ENCODE assay signal across 21 cellular contexts in the genomic region with DNA sequence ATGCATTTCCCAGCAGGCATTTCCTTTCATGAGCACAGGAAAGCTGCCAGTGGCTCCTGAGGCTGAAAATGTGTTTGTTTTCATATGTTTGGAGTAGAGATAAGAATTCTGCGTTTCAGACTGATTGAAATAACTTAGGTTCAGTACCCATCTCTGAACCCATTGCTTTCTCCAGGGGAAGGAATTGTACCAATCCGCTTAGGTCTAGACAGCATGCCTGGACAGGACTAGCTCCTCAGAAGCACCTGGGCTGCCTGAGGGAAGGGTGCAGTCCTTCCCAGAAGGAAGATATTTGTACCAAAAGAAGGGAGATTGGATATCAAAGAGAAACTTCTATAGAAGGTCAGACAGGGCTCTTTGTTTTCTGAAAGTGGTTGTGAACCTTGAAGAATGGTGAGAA.
"Had no signal": no experiment of that assay in that cellular context is flagged by ENCODE, and none has a peak within 500 bp of the region (broad histone marks: within the 10 kb centered on the region; RNA-seq: fewer than 3 reads in every experiment).

No MANE protein-coding gene starts in this region.

- H3K27me3 ChIP-seq: gastrocnemius medialis, right lobe of liver, transverse colon had no signal

- H3K36me3 ChIP-seq: gastrocnemius medialis, left ventricle myocardium inferior, lower lobe of right lung, prostate gland, right lobe of liver, thoracic aorta, transverse colon had no signal

- H3K4me1 Mint-ChIP-seq: immature natural killer cell; naive thymus-derived CD4-positive, alpha-beta T cell; stimulated activated memory B cell treated with anti-CD40 and anti-IgM and Interleukin-4, amounts not matched to agents 10 μg/mL and 1 μg/mL and 100 μg/mL, for 72 hours; stimulated activated naive CD8-positive, alpha-beta T cell treated with anti-CD3 and anti-CD28 coated beads, Interleukin-15, amount 100 ng/mL, for 72 hours had no signal

- H3K79me2 ChIP-seq: parathyroid adenoma had no signal

- H3K4me3 ChIP-seq: gastrocnemius medialis, left ventricle myocardium inferior, lower lobe of right lung, prostate gland, right lobe of liver, thoracic aorta, transverse colon had no signal

- H2AFZ ChIP-seq: parathyroid adenoma had no signal

- ATAC-seq: effector memory CD8-positive, alpha-beta T cell; gastrocnemius medialis; left cardiac atrium; lower lobe of right lung; naive thymus-derived CD4-positive, alpha-beta T cell; right lobe of liver; stimulated activated memory B cell treated with anti-CD40 and anti-IgM and Interleukin-4, amounts not matched to agents 10 μg/mL and 1 μg/mL and 100 μg/mL, for 72 hours; stimulated activated naive CD8-positive, alpha-beta T cell treated with anti-CD3 and anti-CD28 coated beads, Interleukin-15, amount 100 ng/mL, for 72 hours had no signal

- H3K4me1 ChIP-seq: gastrocnemius medialis, left ventricle myocardium inferior, lower lobe of right lung, prostate gland, right lobe of liver, transverse colon had no signal

- H3K9me3 ChIP-seq: gastrocnemius medialis, left ventricle myocardium inferior, lower lobe of right lung, prostate gland, right lobe of liver, thoracic aorta, transverse colon had no signal

- H3K36me3 Mint-ChIP-seq: immature natural killer cell; naive thymus-derived CD4-positive, alpha-beta T cell; stimulated activated memory B cell treated with anti-CD40 and anti-IgM and Interleukin-4, amounts not matched to agents 10 μg/mL and 1 μg/mL and 100 μg/mL, for 72 hours had no signal

- H3K9me3 Mint-ChIP-seq: stimulated activated memory B cell treated with anti-CD40 and anti-IgM and Interleukin-4, amounts not matched to agents 10 μg/mL and 1 μg/mL and 100 μg/mL, for 72 hours had no signal

- DNase-seq: effector memory CD8-positive, alpha-beta T cell; erythroblast; gastrocnemius medialis; glutamatergic neuron; immature natural killer cell; kidney; left cardiac atrium; left ventricle myocardium inferior; lower lobe of right lung; naive thymus-derived CD4-positive, alpha-beta T cell; nephron progenitor cell; retina; right lobe of liver; stimulated activated CD4-positive, alpha-beta T cell treated with anti-CD3 and anti-CD28 coated beads, Interleukin-4, amount 100 ng/mL, for 1 hour; stimulated activated naive CD8-positive, alpha-beta T cell treated with anti-CD3 and anti-CD28 coated beads, Interleukin-15, amount 100 ng/mL, for 72 hours; substantia nigra; transverse colon had no signal

- H3K27me3 Mint-ChIP-seq: effector memory CD8-positive, alpha-beta T cell; stimulated activated memory B cell treated with anti-CD40 and anti-IgM and Interleukin-4, amounts not matched to agents 10 μg/mL and 1 μg/mL and 100 μg/mL, for 72 hours; stimulated activated naive CD8-positive, alpha-beta T cell treated with anti-CD3 and anti-CD28 coated beads, Interleukin-15, amount 100 ng/mL, for 72 hours had no signal

- H3K27ac ChIP-seq: gastrocnemius medialis, left ventricle myocardium inferior, lower lobe of right lung, parathyroid adenoma, prostate gland, right lobe of liver, thoracic aorta, transverse colon had no signal

- H3K27ac Mint-ChIP-seq: effector memory CD8-positive, alpha-beta T cell; immature natural killer cell; naive thymus-derived CD4-positive, alpha-beta T cell; nephron progenitor cell; stimulated activated memory B cell treated with anti-CD40 and anti-IgM and Interleukin-4, amounts not matched to agents 10 μg/mL and 1 μg/mL and 100 μg/mL, for 72 hours; stimulated activated naive CD8-positive, alpha-beta T cell treated with anti-CD3 and anti-CD28 coated beads, Interleukin-15, amount 100 ng/mL, for 72 hours had no signal

- H3K4me3 Mint-ChIP-seq: effector memory CD8-positive, alpha-beta T cell; immature natural killer cell; naive thymus-derived CD4-positive, alpha-beta T cell; nephron progenitor cell; stimulated activated memory B cell treated with anti-CD40 and anti-IgM and Interleukin-4, amounts not matched to agents 10 μg/mL and 1 μg/mL and 100 μg/mL, for 72 hours; stimulated activated naive CD8-positive, alpha-beta T cell treated with anti-CD3 and anti-CD28 coated beads, Interleukin-15, amount 100 ng/mL, for 72 hours had no signal
